In the genomic region with DNA sequence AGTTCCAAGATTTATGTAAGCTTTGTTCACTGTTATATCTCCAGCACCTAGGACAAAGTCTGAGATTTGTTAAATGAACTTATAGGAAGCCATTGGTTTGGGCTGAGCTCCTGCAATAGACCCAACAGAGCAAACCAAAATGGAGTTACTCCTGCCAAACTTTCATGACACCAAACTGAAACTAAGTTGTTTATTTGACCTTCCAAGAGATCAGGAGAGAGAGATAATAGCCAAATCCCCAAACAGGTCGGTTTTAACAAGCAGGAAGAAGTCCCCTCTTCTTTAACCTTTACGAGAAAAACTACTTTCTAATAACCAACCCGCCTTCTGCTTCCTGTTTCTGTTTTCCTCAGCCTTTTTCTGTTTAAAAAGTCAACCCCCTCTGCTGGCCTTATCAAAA, we compare ENCODE assay signal across 13 cellular contexts. TPM values are rescaled to one million over a fixed set of nuclear protein-coding genes. Genes with fewer than 3 reads are reported as not detected.
DNase-seq lines count a peak whose midpoint lies in the region; ATAC-seq lines count a peak whose summit lies in the region.
"Had no signal": no experiment of that assay in that cellular context is flagged by ENCODE, and none has a peak within 500 bp of the region (broad histone marks: within the 10 kb centered on the region; RNA-seq: fewer than 3 reads in every experiment).

No MANE protein-coding gene starts in this region.

- ATAC-seq in activated CD8-positive, alpha-beta memory T cell treated with anti-CD3 and anti-CD28 coated beads, Interleukin-2, amount 10 ng/mL, durations not matched to agents 7 days and 5 days: peak; percentile 22
- ATAC-seq in HG03045 (IDR thresholded peaks at IDR 0.05; ENCODE audit: unreplicated experiment) (peak; percentile 29), HG02870 (IDR thresholded peaks at IDR 0.05; ENCODE audit: unreplicated experiment) (no peak), HG02610 (IDR thresholded peaks at IDR 0.05; ENCODE audit: unreplicated experiment) (no peak)
- ATAC-seq in stimulated activated effector memory CD8-positive, alpha-beta T cell treated with anti-CD3 and anti-CD28 coated beads, Interleukin-12 subunit alpha, Interleukin-12 subunit beta, amount 100 ng/mL, for 72 hours: peak; percentile 32

- no peak for DNase-seq in activated CD8-positive, alpha-beta memory T cell treated with anti-CD3 and anti-CD28 coated beads, Interleukin-2, amount 10 ng/mL, durations not matched to agents 7 days and 5 days
- DNase-seq in activated CD8-positive, alpha-beta memory T cell treated with anti-CD3 and anti-CD28 coated beads, Interleukin-2, amount 50 U/mL, for 48 hours: no peak
- no peak for DNase-seq in activated naive CD8-positive, alpha-beta T cell treated with anti-CD3 and anti-CD28 coated beads for 36 hours
- DNase-seq in stimulated activated effector memory CD8-positive, alpha-beta T cell treated with anti-CD3 and anti-CD28 coated beads, Interleukin-12 subunit alpha, Interleukin-12 subunit beta, amount 100 ng/mL, for 72 hours (ENCODE audit: low spot score in 2 of 2): no peak
- no peak for DNase-seq in NCI-H510A treated with DMSO at 0.1 percent for 48 hours (lab: John Stamatoyannopoulos, UW)
- DNase-seq: activated effector memory CD4-positive, alpha-beta T cell treated with anti-CD3 and anti-CD28 coated beads, Interleukin-2, amount 50 U/mL, for 16 hours; NCI-H1694 treated with DMSO at 0.1 percent for 48 hours; thyroid gland had no signal

- H3K4me1 Mint-ChIP-seq in activated CD8-positive, alpha-beta memory T cell treated with anti-CD3 and anti-CD28 coated beads, Interleukin-2, amount 10 ng/mL, durations not matched to agents 7 days and 5 days: peaks cover 55% of the 10 kb centered on the region
- peaks cover 30% of the 10 kb centered on the region for H3K4me1 Mint-ChIP-seq in activated naive CD8-positive, alpha-beta T cell treated with anti-CD3 and anti-CD28 coated beads for 36 hours
- peaks cover 55% of the 10 kb centered on the region for H3K4me1 Mint-ChIP-seq in stimulated activated effector memory CD8-positive, alpha-beta T cell treated with anti-CD3 and anti-CD28 coated beads, Interleukin-12 subunit alpha, Interleukin-12 subunit beta, amount 100 ng/mL, for 72 hours

- H3K4me3 Mint-ChIP-seq in activated CD8-positive, alpha-beta memory T cell treated with anti-CD3 and anti-CD28 coated beads, Interleukin-2, amount 10 ng/mL, durations not matched to agents 7 days and 5 days: no peak overlapping the region
- H3K4me3 Mint-ChIP-seq in activated naive CD8-positive, alpha-beta T cell treated with anti-CD3 and anti-CD28 coated beads for 36 hours: peak overlapping the region; percentile 46
- peak overlapping the region; percentile 20 for H3K4me3 Mint-ChIP-seq in stimulated activated effector memory CD8-positive, alpha-beta T cell treated with anti-CD3 and anti-CD28 coated beads, Interleukin-12 subunit alpha, Interleukin-12 subunit beta, amount 100 ng/mL, for 72 hours

- no peaks in the 10 kb centered on the region for H3K9me3 Mint-ChIP-seq in activated CD8-positive, alpha-beta memory T cell treated with anti-CD3 and anti-CD28 coated beads, Interleukin-2, amount 10 ng/mL, durations not matched to agents 7 days and 5 days (ENCODE audit: low read depth)
- H3K9me3 Mint-ChIP-seq in activated naive CD8-positive, alpha-beta T cell treated with anti-CD3 and anti-CD28 coated beads for 36 hours: peaks cover 1% of the 10 kb centered on the region
- no peaks in the 10 kb centered on the region for H3K9me3 Mint-ChIP-seq in stimulated activated effector memory CD8-positive, alpha-beta T cell treated with anti-CD3 and anti-CD28 coated beads, Interleukin-12 subunit alpha, Interleukin-12 subunit beta, amount 100 ng/mL, for 72 hours

- H3K36me3 Mint-ChIP-seq in activated CD8-positive, alpha-beta memory T cell treated with anti-CD3 and anti-CD28 coated beads, Interleukin-2, amount 10 ng/mL, durations not matched to agents 7 days and 5 days: peaks cover 4% of the 10 kb centered on the region
- peaks cover 4% of the 10 kb centered on the region for H3K36me3 Mint-ChIP-seq in activated naive CD8-positive, alpha-beta T cell treated with anti-CD3 and anti-CD28 coated beads for 36 hours
- no peaks in the 10 kb centered on the region for H3K36me3 Mint-ChIP-seq in stimulated activated effector memory CD8-positive, alpha-beta T cell treated with anti-CD3 and anti-CD28 coated beads, Interleukin-12 subunit alpha, Interleukin-12 subunit beta, amount 100 ng/mL, for 72 hours

- peak overlapping the region; percentile 97 for H3K27ac Mint-ChIP-seq in activated CD8-positive, alpha-beta memory T cell treated with anti-CD3 and anti-CD28 coated beads, Interleukin-2, amount 10 ng/mL, durations not matched to agents 7 days and 5 days
- H3K27ac Mint-ChIP-seq in activated naive CD8-positive, alpha-beta T cell treated with anti-CD3 and anti-CD28 coated beads for 36 hours: peak overlapping the region; percentile 95
- peak overlapping the region; percentile 89 for H3K27ac Mint-ChIP-seq in stimulated activated effector memory CD8-positive, alpha-beta T cell treated with anti-CD3 and anti-CD28 coated beads, Interleukin-12 subunit alpha, Interleukin-12 subunit beta, amount 100 ng/mL, for 72 hours

- H3K27me3 Mint-ChIP-seq in activated CD8-positive, alpha-beta memory T cell treated with anti-CD3 and anti-CD28 coated beads, Interleukin-2, amount 10 ng/mL, durations not matched to agents 7 days and 5 days: no peaks in the 10 kb centered on the region
- H3K27me3 Mint-ChIP-seq in activated naive CD8-positive, alpha-beta T cell treated with anti-CD3 and anti-CD28 coated beads for 36 hours: no peaks in the 10 kb centered on the region

- CTCF ChIA-PET in activated CD8-positive, alpha-beta memory T cell treated with anti-CD3 and anti-CD28 coated beads, Interleukin-2, amount 10 ng/mL, durations not matched to agents 7 days and 5 days (lab: Charles Lee): interaction anchor here (1.0 to 2.0 kb wide), 5 partner anchors 9 to 69 kb away, joined by 3 to 17 read pairs (median 5); no protein-coding TSS in a partner anchor

RNA-seq across cellular contexts. Expression of gene ATP12A, which starts 54.9 kb away (rescaled TPM):
- total RNA-seq in activated CD8-positive, alpha-beta memory T cell treated with anti-CD3 and anti-CD28 coated beads, Interleukin-2, amount 10 ng/mL, durations not matched to agents 7 days and 5 days: 1 to 10 TPM; 1.6 to 4.7 TPM
- total RNA-seq in activated naive CD8-positive, alpha-beta T cell treated with anti-CD3 and anti-CD28 coated beads for 36 hours: under 1 TPM; 0.66 TPM
- total RNA-seq: epithelial cell of proximal tubule, mesenteric fat pad had no signal

Comparison
In these comparisons a context has a peak if more than half of its experiments do, and no peak if none do; other contexts are left out.
1. ATAC-seq: peak in activated CD8-positive, alpha-beta memory T cell treated with anti-CD3 and anti-CD28 coated beads, Interleukin-2, amount 10 ng/mL, durations not matched to agents 7 days and 5 days (single experiment), HG03045 (single experiment) and stimulated activated effector memory CD8-positive, alpha-beta T cell treated with anti-CD3 and anti-CD28 coated beads, Interleukin-12 subunit alpha, Interleukin-12 subunit beta, amount 100 ng/mL, for 72 hours (single experiment); none in HG02870 (single experiment) and HG02610 (single experiment).
2. Peak in every context shown above with its lines, with median percentiles within 50 percentile points of each other: H3K27ac Mint-ChIP-seq.